In genomic region chr5:159414021-159414420, GRCh38 we compare ENCODE assay signal across 25 cellular contexts.
"Had no signal": no experiment of that assay in that cellular context is flagged by ENCODE, and none has a peak within 500 bp of the region (broad histone marks: within the 10 kb centered on the region; RNA-seq: fewer than 3 reads in every experiment).

No MANE protein-coding gene starts in this region.

- H3K9ac ChIP-seq: neural progenitor cell had no signal

- H3K27ac Mint-ChIP-seq: activated CD4-positive, alpha-beta T cell treated with anti-CD3 and anti-CD28 coated beads for 36 hours; activated naive CD8-positive, alpha-beta T cell treated with anti-CD3 and anti-CD28 coated beads for 36 hours; activated T-cell treated with anti-CD3 and anti-CD28 coated beads, Interleukin-2, amount 50 U/mL, for 24 hours; activated T-helper 17 cell treated with anti-CD3 and anti-CD28 coated beads, Interleukin-2, amount 50 U/mL, for 72 hours; naive B cell; neural progenitor cell; stimulated activated naive CD8-positive, alpha-beta T cell treated with anti-CD3 and anti-CD28 coated beads, Interleukin-15, amount 100 ng/mL, for 72 hours; WTC11 had no signal

- H3K4me3 ChIP-seq: breast epithelium, coronary artery, gastroesophageal sphincter, heart left ventricle, neural progenitor cell, right lobe of liver, skin epidermis, tibial nerve had no signal

- DNase-seq: activated CD4-positive, alpha-beta T cell treated with anti-CD3 and anti-CD28 coated beads for 36 hours; activated CD4-positive, alpha-beta T cell treated with anti-CD3 and anti-CD28 coated beads, Interleukin-2, amount 50 U/mL, for 4 hours; activated CD8-positive, alpha-beta memory T cell treated with anti-CD3 and anti-CD28 coated beads for 24 hours; activated CD8-positive, alpha-beta memory T cell treated with anti-CD3 and anti-CD28 coated beads, Interleukin-2, amount 50 U/mL, for 4 hours; activated naive CD8-positive, alpha-beta T cell treated with anti-CD3 and anti-CD28 coated beads for 36 hours; activated T-cell treated with anti-CD3 and anti-CD28 coated beads, Interleukin-2, amount 50 U/mL, for 24 hours; amniotic stem cell; heart left ventricle; mesenchymal stem cell; naive B cell; posterior cingulate gyrus; right lobe of liver; stimulated activated CD4-positive, alpha-beta T cell treated with anti-CD3 and anti-CD28 coated beads, Interleukin-1b, Interleukin-23, amount 100 ng/mL, for 48 hours; stimulated activated naive CD8-positive, alpha-beta T cell treated with anti-CD3 and anti-CD28 coated beads, Interleukin-15, amount 100 ng/mL, for 72 hours; T1000 had no signal

- H3K4me1 ChIP-seq: breast epithelium, gastroesophageal sphincter, neural progenitor cell, right lobe of liver, tibial nerve had no signal

- H3K27ac ChIP-seq: breast epithelium, coronary artery, epithelial cell of prostate, gastroesophageal sphincter, heart left ventricle, neural progenitor cell, right lobe of liver, skin epidermis, tibial nerve had no signal

- H3K4me2 ChIP-seq: neural progenitor cell had no signal

- H3K4me3 Mint-ChIP-seq: activated CD4-positive, alpha-beta T cell treated with anti-CD3 and anti-CD28 coated beads for 36 hours; activated naive CD8-positive, alpha-beta T cell treated with anti-CD3 and anti-CD28 coated beads for 36 hours; activated T-cell treated with anti-CD3 and anti-CD28 coated beads, Interleukin-2, amount 50 U/mL, for 24 hours; activated T-helper 17 cell treated with anti-CD3 and anti-CD28 coated beads, Interleukin-2, amount 50 U/mL, for 72 hours; central memory CD8-positive, alpha-beta T cell; neural progenitor cell; stimulated activated naive CD8-positive, alpha-beta T cell treated with anti-CD3 and anti-CD28 coated beads, Interleukin-15, amount 100 ng/mL, for 72 hours; WTC11 had no signal

- H3K9me3 Mint-ChIP-seq: activated T-cell treated with anti-CD3 and anti-CD28 coated beads, Interleukin-2, amount 50 U/mL, for 24 hours; activated T-helper 17 cell treated with anti-CD3 and anti-CD28 coated beads, Interleukin-2, amount 50 U/mL, for 72 hours; central memory CD8-positive, alpha-beta T cell; naive B cell; neural progenitor cell; stimulated activated naive CD8-positive, alpha-beta T cell treated with anti-CD3 and anti-CD28 coated beads, Interleukin-15, amount 100 ng/mL, for 72 hours; WTC11 had no signal

- H3K36me3 ChIP-seq: breast epithelium, gastroesophageal sphincter, heart left ventricle, neural progenitor cell, right lobe of liver, tibial nerve had no signal

- ATAC-seq: activated CD4-positive, alpha-beta T cell treated with anti-CD3 and anti-CD28 coated beads for 36 hours; activated T-helper 17 cell treated with anti-CD3 and anti-CD28 coated beads, Interleukin-2, amount 50 U/mL, for 72 hours; gastroesophageal sphincter; heart left ventricle; right lobe of liver; stimulated activated naive CD8-positive, alpha-beta T cell treated with anti-CD3 and anti-CD28 coated beads, Interleukin-15, amount 100 ng/mL, for 72 hours; WTC11 had no signal

- H3K36me3 Mint-ChIP-seq: naive B cell, neural progenitor cell, WTC11 had no signal

- H2AFZ ChIP-seq: neural progenitor cell had no signal

- H3K9me3 ChIP-seq: breast epithelium, gastroesophageal sphincter, heart left ventricle, right lobe of liver, tibial nerve had no signal

- H3K27me3 ChIP-seq: breast epithelium, neural progenitor cell, right lobe of liver, tibial nerve had no signal

- H3K27me3 Mint-ChIP-seq: activated naive CD8-positive, alpha-beta T cell treated with anti-CD3 and anti-CD28 coated beads for 36 hours; activated T-cell treated with anti-CD3 and anti-CD28 coated beads, Interleukin-2, amount 50 U/mL, for 24 hours; activated T-helper 17 cell treated with anti-CD3 and anti-CD28 coated beads, Interleukin-2, amount 50 U/mL, for 72 hours; central memory CD8-positive, alpha-beta T cell; stimulated activated naive CD8-positive, alpha-beta T cell treated with anti-CD3 and anti-CD28 coated beads, Interleukin-15, amount 100 ng/mL, for 72 hours had no signal
